23 cellular contexts compared by ENCODE assay signal in genomic region chr6:39401376-39401775, GRCh38.
"Had no signal": no experiment of that assay in that cellular context is flagged by ENCODE, and none has a peak within 500 bp of the region (broad histone marks: within the 10 kb centered on the region; RNA-seq: fewer than 3 reads in every experiment).

No MANE protein-coding gene starts in this region.

- DNase-seq: colonic mucosa; effector CD8-positive, alpha-beta T cell; endodermal cell; foreskin keratinocyte; heart left ventricle; kidney; mesendoderm; naive thymus-derived CD4-positive, alpha-beta T cell; psoas muscle; right cardiac atrium; sigmoid colon; stimulated activated CD4-positive, alpha-beta T cell treated with anti-CD3 and anti-CD28 coated beads, Interleukin-4, amount 100 ng/mL, for 4 hours; stimulated activated naive CD8-positive, alpha-beta T cell treated with anti-CD3 and anti-CD28 coated beads, Interleukin-15, Interleukin-2, amounts not matched to agents 100 U/mL and 50 U/mL, for 24 hours; thyroid gland had no signal

- H2AFZ ChIP-seq: hepatocyte, neural progenitor cell had no signal

- H3K4me3 ChIP-seq: colonic mucosa, gastroesophageal sphincter, heart left ventricle, hepatocyte, lung, neural progenitor cell, psoas muscle, sigmoid colon, suprapubic skin, thyroid gland had no signal

- H3K36me3 ChIP-seq: colonic mucosa, gastroesophageal sphincter, heart left ventricle, neural progenitor cell, sigmoid colon, suprapubic skin, thyroid gland had no signal

- H3K9me3 ChIP-seq: colonic mucosa, gastroesophageal sphincter, heart left ventricle, psoas muscle, sigmoid colon, suprapubic skin, thyroid gland had no signal

- ATAC-seq: esophagus mucosa; foreskin keratinocyte; gastroesophageal sphincter; heart left ventricle; left lobe of liver; naive thymus-derived CD4-positive, alpha-beta T cell; psoas muscle; right cardiac atrium; stimulated activated memory B cell treated with anti-CD40 and anti-IgM and Interleukin-4, amounts not matched to agents 10 μg/mL and 1 μg/mL and 100 μg/mL, for 72 hours; stimulated activated naive CD8-positive, alpha-beta T cell treated with anti-CD3 and anti-CD28 coated beads, Interleukin-15, Interleukin-2, amounts not matched to agents 100 U/mL and 50 U/mL, for 24 hours had no signal

- H3K79me2 ChIP-seq: hepatocyte had no signal

- H3K4me1 ChIP-seq: colonic mucosa, foreskin keratinocyte, gastroesophageal sphincter, heart left ventricle, psoas muscle, sigmoid colon, thyroid gland had no signal

- H3K27ac ChIP-seq: colonic mucosa, epithelial cell of prostate, foreskin keratinocyte, gastroesophageal sphincter, heart left ventricle, neural progenitor cell, psoas muscle, sigmoid colon, thyroid gland had no signal

- H3K4me2 ChIP-seq: hepatocyte, neural progenitor cell had no signal

- H3K9ac ChIP-seq: neural progenitor cell had no signal

- H3K27me3 ChIP-seq: colonic mucosa, foreskin keratinocyte, gastroesophageal sphincter, heart left ventricle, hepatocyte, neural progenitor cell, sigmoid colon, suprapubic skin, thyroid gland had no signal
